In the genomic region with DNA sequence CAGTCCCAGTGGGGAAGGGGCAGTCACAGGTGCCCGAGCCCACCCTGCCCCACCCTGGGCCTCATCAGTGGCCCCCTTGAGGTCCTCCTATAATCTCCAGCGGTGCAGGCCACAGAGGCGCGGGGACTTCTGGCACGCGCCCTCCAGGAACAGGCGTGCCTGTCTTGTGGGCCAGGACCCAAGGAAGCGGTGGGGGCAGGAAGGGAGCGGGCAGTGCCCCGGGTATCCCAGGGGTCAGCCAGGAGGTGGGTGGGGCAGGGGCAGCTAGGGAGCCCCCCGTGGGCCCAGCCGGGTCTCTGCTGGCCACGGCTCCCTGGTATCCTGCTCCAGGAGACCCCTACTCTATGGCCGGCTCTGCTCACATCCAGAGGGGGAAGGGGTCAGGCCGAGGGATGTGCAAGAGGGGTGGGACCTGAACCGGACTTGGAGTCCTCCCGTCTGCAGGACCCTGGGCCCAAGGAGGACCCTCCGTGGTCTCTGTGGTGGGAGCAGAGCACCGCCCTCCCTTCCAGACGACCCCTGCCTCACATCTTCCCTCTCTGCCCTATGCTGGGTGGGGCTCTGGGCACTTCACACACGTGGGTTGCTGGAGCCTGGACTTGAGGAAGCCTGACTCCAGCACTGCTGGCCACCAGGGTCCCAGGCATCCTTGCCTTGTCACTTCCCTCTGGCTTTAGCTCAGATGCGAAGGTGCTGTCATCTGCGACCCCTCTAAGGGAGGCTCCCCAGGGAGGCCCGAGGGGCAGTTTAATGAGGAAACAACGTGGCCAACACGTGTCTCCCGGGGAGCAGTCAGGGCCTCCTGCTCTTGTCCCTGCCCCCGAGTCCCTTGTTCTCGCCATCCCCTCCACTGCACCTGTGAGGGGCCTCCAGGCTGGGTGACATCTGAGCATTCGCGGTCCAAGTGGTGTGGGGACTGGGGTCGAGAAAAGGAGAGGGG, we compare ENCODE assay signal across 23 cellular contexts. TPM values are rescaled to one million over a fixed set of nuclear protein-coding genes. Genes with fewer than 3 reads are reported as not detected.
"Had no signal": no experiment of that assay in that cellular context is flagged by ENCODE, and none has a peak within 500 bp of the region (broad histone marks: within the 10 kb centered on the region; RNA-seq: fewer than 3 reads in every experiment).

No MANE protein-coding gene starts in this region.

- H3K27me3 ChIP-seq: ascending aorta, ovary had no signal

- H3K9me3 Mint-ChIP-seq: activated CD4-positive, alpha-beta memory T cell treated with anti-CD3 and anti-CD28 coated beads for 36 hours had no signal

- FAIRE-seq: bronchial epithelial cell had no signal

- H3K4me3 ChIP-seq: ascending aorta, gastrocnemius medialis, ovary, skin epidermis had no signal

- H3K4me1 Mint-ChIP-seq: activated CD8-positive, alpha-beta memory T cell treated with anti-CD3 and anti-CD28 coated beads, Interleukin-2, amount 10 ng/mL, durations not matched to agents 7 days and 5 days; activated naive CD4-positive, alpha-beta T cell treated with anti-CD3 and anti-CD28 coated beads, Interleukin-2, amount 10 ng/mL, durations not matched to agents 7 days and 5 days had no signal

- H3K36me3 Mint-ChIP-seq: activated CD4-positive, alpha-beta memory T cell treated with anti-CD3 and anti-CD28 coated beads for 36 hours; activated CD8-positive, alpha-beta memory T cell treated with anti-CD3 and anti-CD28 coated beads, Interleukin-2, amount 10 ng/mL, durations not matched to agents 7 days and 5 days; activated naive CD4-positive, alpha-beta T cell treated with anti-CD3 and anti-CD28 coated beads, Interleukin-2, amount 10 ng/mL, durations not matched to agents 7 days and 5 days had no signal

- H3K27ac Mint-ChIP-seq: activated CD4-positive, alpha-beta memory T cell treated with anti-CD3 and anti-CD28 coated beads for 36 hours; activated CD8-positive, alpha-beta memory T cell treated with anti-CD3 and anti-CD28 coated beads, Interleukin-2, amount 10 ng/mL, durations not matched to agents 7 days and 5 days; activated naive CD4-positive, alpha-beta T cell treated with anti-CD3 and anti-CD28 coated beads, Interleukin-2, amount 10 ng/mL, durations not matched to agents 7 days and 5 days; stimulated activated naive CD8-positive, alpha-beta T cell treated with anti-CD3 and anti-CD28 coated beads, Interleukin-15, Interleukin-2, amounts not matched to agents 100 ng/mL and 50 ng/mL, for 24 hours had no signal

- H3K4me3 Mint-ChIP-seq: activated CD4-positive, alpha-beta memory T cell treated with anti-CD3 and anti-CD28 coated beads for 36 hours; activated CD8-positive, alpha-beta memory T cell treated with anti-CD3 and anti-CD28 coated beads, Interleukin-2, amount 10 ng/mL, durations not matched to agents 7 days and 5 days; activated naive CD4-positive, alpha-beta T cell treated with anti-CD3 and anti-CD28 coated beads, Interleukin-2, amount 10 ng/mL, durations not matched to agents 7 days and 5 days; neural crest cell; stimulated activated naive CD8-positive, alpha-beta T cell treated with anti-CD3 and anti-CD28 coated beads, Interleukin-15, Interleukin-2, amounts not matched to agents 100 ng/mL and 50 ng/mL, for 24 hours had no signal

- H3K27me3 Mint-ChIP-seq: stimulated activated naive CD8-positive, alpha-beta T cell treated with anti-CD3 and anti-CD28 coated beads, Interleukin-15, Interleukin-2, amounts not matched to agents 100 ng/mL and 50 ng/mL, for 24 hours had no signal

- H3K9me3 ChIP-seq: ascending aorta, gastrocnemius medialis, ovary had no signal

- ATAC-seq: activated CD8-positive, alpha-beta memory T cell treated with anti-CD3 and anti-CD28 coated beads, Interleukin-2, amount 10 ng/mL, durations not matched to agents 7 days and 5 days; gastrocnemius medialis had no signal

- DNase-seq: activated CD4-positive, alpha-beta memory T cell treated with anti-CD3 and anti-CD28 coated beads for 36 hours; activated CD8-positive, alpha-beta memory T cell treated with anti-CD3 and anti-CD28 coated beads, Interleukin-2, amount 10 ng/mL, durations not matched to agents 7 days and 5 days; activated naive CD4-positive, alpha-beta T cell treated with anti-CD3 and anti-CD28 coated beads, Interleukin-2, amount 10 ng/mL, durations not matched to agents 7 days and 5 days; activated T-cell treated with anti-CD3 and anti-CD28 coated beads, Interleukin-2, amount 50 U/mL, for 1 hour; gastrocnemius medialis; islet precursor cell; ovary; stimulated activated CD4-positive, alpha-beta T cell treated with anti-CD3 and anti-CD28 coated beads, Interleukin-15, amount 100 ng/mL, for 24 hours; stimulated activated CD4-positive, alpha-beta T cell treated with anti-CD3 and anti-CD28 coated beads, Interleukin-4, amount 100 ng/mL, for 4 hours; stimulated activated CD8-positive, alpha-beta memory T cell treated with anti-CD3 and anti-CD28 coated beads, Interleukin-4, amount 100 ng/mL, for 48 hours had no signal

- H3K27ac ChIP-seq: ascending aorta, gastrocnemius medialis, ovary, skin epidermis had no signal

RNA-seq across cellular contexts. Expression of a gene that starts 18.3 kb away (rescaled TPM):
- total RNA-seq: activated CD4-positive, alpha-beta memory T cell treated with anti-CD3 and anti-CD28 coated beads for 36 hours; activated CD8-positive, alpha-beta memory T cell treated with anti-CD3 and anti-CD28 coated beads, Interleukin-2, amount 10 ng/mL, durations not matched to agents 7 days and 5 days; ascending aorta; bronchial epithelial cell; dermis microvascular lymphatic vessel endothelial cell; epithelial cell of proximal tubule; gastrocnemius medialis; lower leg skin; mesenteric fat pad; neural crest cell; ovary; renal cortical epithelial cell; T-helper 1 cell treated with Interleukin-12 subunit alpha and Interleukin-12 subunit beta and Interleukin-4 antibody, amounts not matched to agents 30 ng/mL and 1 ng/mL, for 36 hours; temporal lobe; ureter had no signal
- polyA plus RNA-seq: ovary had no signal
